Comparison of ENCODE assay signal across 1 cellular context in genomic region chr17:27977751-27978688, GRCh38.
A peak's percentile ranks its signal among the peaks of the same experiment; 100 is the strongest.
TF ChIP-seq lines count a peak whose summit lies in the region.

No MANE protein-coding gene starts in this region.

TF ChIP-seq in K562, 482 proteins besides CTCF, POLR2A, EP300 and RAD21:
- TF ChIP-seq ATF3 (IDR thresholded peaks at IDR 0.05), result peak; percentile 71
- no peak for TF ChIP-seq ATF3 (CRISPR knock-in tag; conservative IDR thresholded peaks at IDR 0.05)
- TF ChIP-seq ZC3H11A (IDR thresholded peaks at IDR 0.05; ENCODE audit: low read depth, low read length), result no peak
- TF ChIP-seq ZBTB26 (CRISPR knock-in tag; IDR thresholded peaks at IDR 0.05), result no peak
- TF ChIP-seq SP2 (IDR thresholded peaks at IDR 0.05; ENCODE audit: extremely low read depth, low read depth, low read length, poor library complexity, severe bottlenecking), result no peak
- TF ChIP-seq NFE2 (IDR thresholded peaks at IDR 0.05; ENCODE audit: low read depth), result peak; percentile 58
- TF ChIP-seq SRSF3 (IDR thresholded peaks at IDR 0.05; ENCODE audit: insufficient read depth, low read length), result no peak
- no peak for TF ChIP-seq CBX1 (IDR thresholded peaks at IDR 0.05; ENCODE audit: low read depth)
- peak; percentile 96 for TF ChIP-seq ZKSCAN1 (IDR thresholded peaks at IDR 0.05; ENCODE audit: low read depth, low read length)
- no peak for TF ChIP-seq MBD1 (CRISPR knock-in tag; IDR thresholded peaks at IDR 0.05)
- TF ChIP-seq NRF1 (conservative IDR thresholded peaks at IDR 0.05 in 1 of 2, IDR thresholded peaks at IDR 0.05 in 1 of 2), result no peak
- no peak for TF ChIP-seq CREB5 (CRISPR knock-in tag; IDR thresholded peaks at IDR 0.05)
- TF ChIP-seq JUND (IDR thresholded peaks at IDR 0.05; ENCODE audit: borderline replicate concordance, low read depth, low read length), result peak; percentile 41; the same call in 1 of the 2 replicates
- TF ChIP-seq JUND (tag; IDR thresholded peaks at IDR 0.05; ENCODE audit: borderline replicate concordance, low read depth, low read length), result peak; percentile 61; the same call in 2 of the 3 replicates
- TF ChIP-seq DPF2 (IDR thresholded peaks at IDR 0.05), result peak; percentile 36; the same call in 1 of the 2 replicates
- TF ChIP-seq KAT8 (IDR thresholded peaks at IDR 0.05; ENCODE audit: low read depth), result no peak
- TF ChIP-seq FOSL1 (tag; conservative IDR thresholded peaks at IDR 0.05), result peak; percentile 73
- TF ChIP-seq CTBP1 (IDR thresholded peaks at IDR 0.05; ENCODE audit: borderline replicate concordance), result 0 out of 2 replicates have a peak, but pooled peaks have one; percentile 23
- TF ChIP-seq POLR2G (IDR thresholded peaks at IDR 0.05; ENCODE audit: low read depth, low read length), result no peak
- TF ChIP-seq BRF2 (IDR thresholded peaks at IDR 0.05; ENCODE audit: borderline replicate concordance, insufficient read depth, insufficient read length), result no peak
- TF ChIP-seq POLR2B (IDR thresholded peaks at IDR 0.05; ENCODE audit: low read depth, partially characterized antibody), result no peak
